In the genomic region with DNA sequence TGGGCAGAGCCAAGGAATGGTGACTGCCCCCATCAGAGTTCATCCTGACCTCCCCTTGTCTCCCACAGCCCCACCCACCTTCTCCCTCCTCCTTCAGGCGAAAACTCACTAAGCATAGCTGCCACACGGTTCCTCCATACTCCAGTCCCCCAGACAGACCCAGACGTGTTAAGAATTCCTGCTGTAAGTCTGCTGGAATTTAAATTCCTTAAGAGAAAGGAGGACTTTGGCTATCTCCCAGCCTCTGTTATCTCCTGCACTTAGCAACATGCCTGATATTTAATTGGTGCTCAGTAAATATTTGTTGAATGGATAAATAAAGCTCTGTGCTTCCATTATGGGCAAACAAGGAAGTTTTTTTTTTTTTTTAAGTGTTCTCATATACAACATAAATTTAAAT, we compare ENCODE assay signal across 11 cellular contexts.
A peak's percentile ranks its signal among the peaks of the same experiment; 100 is the strongest.
DNase-seq lines count a peak whose midpoint lies in the region; ATAC-seq, FAIRE-seq and TF ChIP-seq lines count a peak whose summit lies in the region.
"Had no signal": no experiment of that assay in that cellular context is flagged by ENCODE, and none has a peak within 500 bp of the region (broad histone marks: within the 10 kb centered on the region; RNA-seq: fewer than 3 reads in every experiment).

No MANE protein-coding gene starts in this region.

- RAD21 ChIA-PET in HCT116 (lab: Charles Lee; ENCODE audit: low non-redundant PET in 1 of 2, low total read pairs in 2 of 2, uncharacterized antibody in 2 of 2, unreplicated experiment in 2 of 2): no interaction called here

- POLR2A ChIA-PET in HCT116 (lab: Charles Lee): no interaction called here

- H3K27me3 Mint-ChIP-seq in T-helper 17 cell: no peaks in the 10 kb centered on the region
- H3K27me3 Mint-ChIP-seq in activated naive CD4-positive, alpha-beta T cell treated with anti-CD3 and anti-CD28 coated beads, Interleukin-2, amount 10 ng/mL, durations not matched to agents 7 days and 5 days: no peaks in the 10 kb centered on the region
- H3K27me3 Mint-ChIP-seq: B cell; central memory CD8-positive, alpha-beta T cell had no signal

- no peak for TF ChIP-seq POLR2A in HCT116 (IDR thresholded peaks at IDR 0.05; ENCODE audit: borderline replicate concordance, extremely low read depth, insufficient read depth, insufficient read length)

- H3K36me3 ChIP-seq in HCT116 (ENCODE audit: control insufficient read depth in 1 of 2, insufficient read depth in 2 of 2, low read length in 2 of 2) (no peaks in the 10 kb centered on the region; a peak in 1 of 4 replicates), bronchial epithelial cell (ENCODE audit: control insufficient read depth, insufficient read depth, low read length) (no peaks in the 10 kb centered on the region), mesodermal cell (ENCODE audit: control insufficient read depth, insufficient read depth, low read length) (peaks cover 14% of the 10 kb centered on the region)

- CTCF ChIA-PET in HCT116 (lab: Charles Lee): no interaction called here
- CTCF ChIA-PET in activated naive CD4-positive, alpha-beta T cell treated with anti-CD3 and anti-CD28 coated beads, Interleukin-2, amount 10 ng/mL, durations not matched to agents 7 days and 5 days (lab: Charles Lee): interaction anchor here (1.0 to 1.1 kb wide), 2 partner anchors 10 to 291 kb away, joined by 3 read pairs; no protein-coding TSS in a partner anchor

- H3K4me1 Mint-ChIP-seq in T-helper 17 cell: no peaks in the 10 kb centered on the region
- peaks cover 14% of the 10 kb centered on the region for H3K4me1 Mint-ChIP-seq in activated naive CD4-positive, alpha-beta T cell treated with anti-CD3 and anti-CD28 coated beads, Interleukin-2, amount 10 ng/mL, durations not matched to agents 7 days and 5 days
- H3K4me1 Mint-ChIP-seq: B cell; central memory CD8-positive, alpha-beta T cell had no signal

- H2AFZ ChIP-seq in HCT116 (ENCODE audit: low read depth, low read length, poor library complexity, severe bottlenecking): no peak overlapping the region

- H3K27ac ChIP-seq in HCT116 (ENCODE audit: low read depth, low read length) (no peak overlapping the region), mesodermal cell (ENCODE audit: low read depth, low read length, severe bottlenecking) (peak overlapping the region; percentile 80)

- peaks cover 3% of the 10 kb centered on the region for H3K36me3 Mint-ChIP-seq in T-helper 17 cell (ENCODE audit: low read depth)
- H3K36me3 Mint-ChIP-seq in activated naive CD4-positive, alpha-beta T cell treated with anti-CD3 and anti-CD28 coated beads, Interleukin-2, amount 10 ng/mL, durations not matched to agents 7 days and 5 days: peaks cover 5% of the 10 kb centered on the region

- intact Hi-C loops in HCT116 (cut with micrococcal nuclease): loop anchor here (10.0 kb wide), 1 partner anchor 196 kb away; no protein-coding TSS in a partner anchor

- no peak for TF ChIP-seq RAD21 in HCT116 (IDR thresholded peaks at IDR 0.05; ENCODE audit: low read depth)

- no peak overlapping the region for H3K4me2 ChIP-seq in HCT116 (ENCODE audit: low read length)

- ATAC-seq in HCT116 (peak; percentile 9; the same call in 1 of the 2 replicates), T-helper 17 cell (no peak)

- peak; percentile 68 for DNase-seq in A172 (ENCODE audit: low spot score)
- DNase-seq in HCT116 (ENCODE audit: low read depth, low spot score): peak; percentile 2
- DNase-seq in bronchial epithelial cell (ENCODE audit: low read depth): peak; percentile 73
- DNase-seq in T-helper 17 cell: no peak
- no peak for DNase-seq in activated naive CD4-positive, alpha-beta T cell treated with anti-CD3 and anti-CD28 coated beads, Interleukin-2, amount 10 ng/mL, durations not matched to agents 7 days and 5 days
- DNase-seq in UCSD-AML1 (lab: John Stamatoyannopoulos, UW; ENCODE audit: unreplicated experiment): no peak
- DNase-seq in activated CD8-positive, alpha-beta memory T cell treated with anti-CD3 and anti-CD28 coated beads, Interleukin-2, amount 50 U/mL, for 4 hours: no peak
- DNase-seq: GDM1 had no signal

- H3K9me3 Mint-ChIP-seq in activated naive CD4-positive, alpha-beta T cell treated with anti-CD3 and anti-CD28 coated beads, Interleukin-2, amount 10 ng/mL, durations not matched to agents 7 days and 5 days: no peaks in the 10 kb centered on the region
- H3K9me3 Mint-ChIP-seq: central memory CD8-positive, alpha-beta T cell had no signal

- TF ChIP-seq CTCF in HCT116 (IDR thresholded peaks at IDR 0.05 in 2 of 3, conservative IDR thresholded peaks at IDR 0.05 in 1 of 3; ENCODE audit: borderline replicate concordance in 1 of 3, insufficient read depth in 1 of 3, low read depth in 2 of 3, low read length in 2 of 3): no peak
- TF ChIP-seq CTCF in bronchial epithelial cell (IDR thresholded peaks at IDR 0.05; ENCODE audit: insufficient read depth, low read length, severe bottlenecking): no peak

- H3K27me3 ChIP-seq in HCT116 (ENCODE audit: insufficient read depth, low read length) (no peaks in the 10 kb centered on the region), bronchial epithelial cell (ENCODE audit: control insufficient read depth, insufficient read depth, low read length) (no peaks in the 10 kb centered on the region)

- H3K9me3 ChIP-seq in HCT116 (ENCODE audit: control insufficient read depth in 1 of 2, insufficient read depth in 1 of 2, low read depth in 1 of 2, low read length in 2 of 2): no peaks in the 10 kb centered on the region
- H3K9me3 ChIP-seq in mesodermal cell (ENCODE audit: control insufficient read depth, low read length): no peaks in the 10 kb centered on the region
- H3K9me3 ChIP-seq in T-helper 17 cell (ENCODE audit: control insufficient read depth, low read length, poor library complexity, severe bottlenecking): no peaks in the 10 kb centered on the region

- H3K4me3 ChIP-seq in HCT116 (replicated peaks in 1 of 2; ENCODE audit: low read depth in 1 of 2, low read length in 2 of 2): no peak overlapping the region
- no peak overlapping the region for H3K4me3 ChIP-seq in bronchial epithelial cell (ENCODE audit: low read depth, low read length)
- H3K4me3 ChIP-seq in mesodermal cell (ENCODE audit: extremely low read depth, insufficient read depth, low read length, poor library complexity, severe bottlenecking): no peak overlapping the region

- no peak for FAIRE-seq in bronchial epithelial cell (lab: Jason Lieb, UNC)

- WGBS in mesodermal cell (ENCODE audit: insufficient coverage in 2 of 2), 2 experiments: no CpG with 5 or more reads among the region's 3 CpGs

- no peaks in the 10 kb centered on the region for H3K79me2 ChIP-seq in HCT116 (ENCODE audit: insufficient read depth, low read length)

- H3K9me2 ChIP-seq in HCT116 (ENCODE audit: insufficient read depth): no peaks in the 10 kb centered on the region

- H3K9ac ChIP-seq in HCT116 (ENCODE audit: low read length): no peak overlapping the region

- no TSS peak for BruUV-seq in HCT116 (replicated peaks; lab: Mats Ljungman, UMichigan)

- H3K27ac Mint-ChIP-seq in T-helper 17 cell: no peak overlapping the region
- no peak overlapping the region for H3K27ac Mint-ChIP-seq in activated naive CD4-positive, alpha-beta T cell treated with anti-CD3 and anti-CD28 coated beads, Interleukin-2, amount 10 ng/mL, durations not matched to agents 7 days and 5 days
- H3K27ac Mint-ChIP-seq: B cell had no signal

- H3K4me3 Mint-ChIP-seq in T-helper 17 cell: no peak overlapping the region
- H3K4me3 Mint-ChIP-seq in activated naive CD4-positive, alpha-beta T cell treated with anti-CD3 and anti-CD28 coated beads, Interleukin-2, amount 10 ng/mL, durations not matched to agents 7 days and 5 days: no peak overlapping the region
- H3K4me3 Mint-ChIP-seq: B cell; central memory CD8-positive, alpha-beta T cell had no signal

- H3K4me1 ChIP-seq in HCT116 (ENCODE audit: control insufficient read depth in 1 of 2, insufficient read depth in 2 of 2, low read length in 2 of 2): peaks cover 8 to 15% of the 10 kb centered on the region in 2 experiments; a peak in 3 of 4 replicates
- peaks cover 17% of the 10 kb centered on the region for H3K4me1 ChIP-seq in mesodermal cell (ENCODE audit: control insufficient read depth, insufficient read depth, low read length, poor library complexity, severe bottlenecking)

- H4K20me1 ChIP-seq in HCT116 (ENCODE audit: insufficient read depth): no peaks in the 10 kb centered on the region

TF ChIP-seq in HCT116, 20 proteins besides CTCF, POLR2A, EP300 and RAD21:
- no peak for TF ChIP-seq EZH2 (IDR thresholded peaks at IDR 0.05)
- TF ChIP-seq SRF (IDR thresholded peaks at IDR 0.05; ENCODE audit: low read depth): no peak
- TF ChIP-seq FOSL1 (IDR thresholded peaks at IDR 0.05; ENCODE audit: low read depth): no peak
- TF ChIP-seq, protein P1, sequence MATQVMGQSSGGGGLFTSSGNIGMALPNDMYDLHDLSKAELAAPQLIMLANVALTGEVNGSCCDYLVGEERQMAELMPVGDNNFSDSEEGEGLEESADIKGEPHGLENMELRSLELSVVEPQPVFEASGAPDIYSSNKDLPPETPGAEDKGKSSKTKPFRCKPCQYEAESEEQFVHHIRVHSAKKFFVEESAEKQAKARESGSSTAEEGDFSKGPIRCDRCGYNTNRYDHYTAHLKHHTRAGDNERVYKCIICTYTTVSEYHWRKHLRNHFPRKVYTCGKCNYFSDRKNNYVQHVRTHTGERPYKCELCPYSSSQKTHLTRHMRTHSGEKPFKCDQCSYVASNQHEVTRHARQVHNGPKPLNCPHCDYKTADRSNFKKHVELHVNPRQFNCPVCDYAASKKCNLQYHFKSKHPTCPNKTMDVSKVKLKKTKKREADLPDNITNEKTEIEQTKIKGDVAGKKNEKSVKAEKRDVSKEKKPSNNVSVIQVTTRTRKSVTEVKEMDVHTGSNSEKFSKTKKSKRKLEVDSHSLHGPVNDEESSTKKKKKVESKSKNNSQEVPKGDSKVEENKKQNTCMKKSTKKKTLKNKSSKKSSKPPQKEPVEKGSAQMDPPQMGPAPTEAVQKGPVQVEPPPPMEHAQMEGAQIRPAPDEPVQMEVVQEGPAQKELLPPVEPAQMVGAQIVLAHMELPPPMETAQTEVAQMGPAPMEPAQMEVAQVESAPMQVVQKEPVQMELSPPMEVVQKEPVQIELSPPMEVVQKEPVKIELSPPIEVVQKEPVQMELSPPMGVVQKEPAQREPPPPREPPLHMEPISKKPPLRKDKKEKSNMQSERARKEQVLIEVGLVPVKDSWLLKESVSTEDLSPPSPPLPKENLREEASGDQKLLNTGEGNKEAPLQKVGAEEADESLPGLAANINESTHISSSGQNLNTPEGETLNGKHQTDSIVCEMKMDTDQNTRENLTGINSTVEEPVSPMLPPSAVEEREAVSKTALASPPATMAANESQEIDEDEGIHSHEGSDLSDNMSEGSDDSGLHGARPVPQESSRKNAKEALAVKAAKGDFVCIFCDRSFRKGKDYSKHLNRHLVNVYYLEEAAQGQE (IDR thresholded peaks at IDR 0.05; ENCODE audit: low read depth): no peak
- no peak for TF ChIP-seq SP1 (IDR thresholded peaks at IDR 0.05; ENCODE audit: low read depth)
- TF ChIP-seq CBX3 (IDR thresholded peaks at IDR 0.05; ENCODE audit: low read depth): no peak

Comparison
In these comparisons a context has a peak if more than half of its experiments do, and no peak if none do; other contexts are left out.
1. DNase-seq: peak in A172 (single experiment), HCT116 (single experiment) and bronchial epithelial cell (single experiment); none in T-helper 17 cell (0 of 3), activated naive CD4-positive, alpha-beta T cell treated with anti-CD3 and anti-CD28 coated beads, Interleukin-2, amount 10 ng/mL, durations not matched to agents 7 days and 5 days (single experiment), UCSD-AML1 (single experiment) and activated CD8-positive, alpha-beta memory T cell treated with anti-CD3 and anti-CD28 coated beads, Interleukin-2, amount 50 U/mL, for 4 hours (single experiment).